Comparison of ENCODE assay signal across 8 cellular contexts in the genomic region with DNA sequence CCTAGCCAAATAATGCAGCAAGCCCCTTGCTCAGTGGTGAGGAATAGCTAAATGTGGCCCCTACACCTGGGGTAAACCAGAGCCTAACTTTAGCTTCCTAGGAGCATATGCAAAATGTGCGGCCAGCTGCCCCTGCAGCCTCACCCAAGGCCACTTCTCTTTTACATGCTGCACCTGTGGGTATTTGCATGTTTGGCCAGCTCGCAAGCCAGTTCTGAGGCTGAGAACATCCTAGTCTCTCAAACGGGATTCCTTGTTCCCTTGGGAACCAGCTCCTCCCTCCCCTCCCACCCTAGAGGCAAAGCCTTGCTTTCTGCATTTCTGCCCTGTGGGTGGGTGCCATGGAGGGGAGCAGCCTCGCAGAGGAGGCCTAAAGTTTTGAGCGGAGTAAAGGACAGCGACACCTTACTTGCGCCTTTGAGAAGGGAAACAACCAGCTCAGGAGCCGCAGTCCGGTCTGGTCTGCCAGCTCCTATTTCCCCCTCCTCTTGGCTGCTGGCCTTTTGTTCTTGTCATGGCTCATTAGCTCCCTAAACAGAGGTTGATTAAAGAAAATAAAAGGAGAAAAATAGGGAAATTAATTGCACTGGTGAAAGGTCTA.
DNase-seq lines count a peak whose midpoint lies in the region; ATAC-seq and FAIRE-seq lines count a peak whose summit lies in the region.

No MANE protein-coding gene starts in this region.

- peak; percentile 97 for DNase-seq in NAMALWA (ENCODE audit: low spot score)
- DNase-seq in left lobe of liver (ENCODE audit: low spot score): peak; percentile 15
- no peak for DNase-seq in activated CD4-positive, CD25-positive, alpha-beta regulatory T cell (lab: John Stamatoyannopoulos, UW)
- no peak for DNase-seq in cerebellum (ENCODE audit: low spot score)
- no peak for DNase-seq in RCC 7860 (ENCODE audit: low spot score)
- DNase-seq in mesenteric fat pad (ENCODE audit: low spot score): no peak

- no peak for FAIRE-seq in RCC 7860 (lab: Jason Lieb, UNC)

- ATAC-seq in GM18873 (IDR thresholded peaks at IDR 0.05; ENCODE audit: low FRiP score, unreplicated experiment): peak; percentile 86
- ATAC-seq in HG02623 (IDR thresholded peaks at IDR 0.05; ENCODE audit: unreplicated experiment): peak; percentile 78
- ATAC-seq in left lobe of liver: no peak

Comparison
In these comparisons a context has a peak if more than half of its experiments do, and no peak if none do; other contexts are left out.
1. DNase-seq: peak in NAMALWA (single experiment) and left lobe of liver (single experiment); none in activated CD4-positive, CD25-positive, alpha-beta regulatory T cell (0 of 4), cerebellum (single experiment), RCC 7860 (single experiment) and mesenteric fat pad (single experiment).